In genomic region chr13:41061914-41062837, GRCh38 we compare ENCODE assay signal across 1 cellular context.
TF ChIP-seq lines count a peak whose summit lies in the region.

No MANE protein-coding gene starts in this region.

TF ChIP-seq in WTC11, 78 proteins besides CTCF, POLR2A, EP300 and RAD21 (continued from another document):
- no peak for TF ChIP-seq AFF4 (CRISPR knock-in tag; IDR thresholded peaks at IDR 0.05; ENCODE audit: borderline replicate concordance)
- no peak for TF ChIP-seq CREM (CRISPR knock-in tag; IDR thresholded peaks at IDR 0.05)
- no peak for TF ChIP-seq ZNF138 (CRISPR knock-in tag; conservative IDR thresholded peaks at IDR 0.05)
- TF ChIP-seq NR2C2 (CRISPR knock-in tag; IDR thresholded peaks at IDR 0.05): no peak
- no peak for TF ChIP-seq SP1 (CRISPR knock-in tag; conservative IDR thresholded peaks at IDR 0.05)
